In the genomic region with DNA sequence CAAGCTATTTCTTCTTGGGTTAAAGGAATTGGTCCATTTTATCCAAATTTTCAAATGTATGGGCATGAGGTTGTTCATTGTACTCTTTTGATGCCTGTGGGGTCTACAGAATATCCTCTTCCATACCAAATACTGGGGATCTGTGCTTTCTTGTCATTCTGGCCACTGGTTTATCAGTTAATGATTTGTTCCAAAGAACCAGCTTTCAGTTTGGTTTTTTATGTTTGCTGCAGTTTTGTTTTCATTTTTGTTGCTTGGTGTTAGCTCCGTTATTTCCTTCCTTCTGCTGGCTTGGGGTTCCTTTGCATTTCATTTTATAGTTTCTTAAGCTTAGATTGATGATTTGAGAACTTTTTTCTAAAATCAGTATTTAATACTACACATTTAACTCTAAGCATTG, we compare ENCODE assay signal across 8 cellular contexts.
"Had no signal": no experiment of that assay in that cellular context is flagged by ENCODE, and none has a peak within 500 bp of the region (broad histone marks: within the 10 kb centered on the region; RNA-seq: fewer than 3 reads in every experiment).

No MANE protein-coding gene starts in this region.

- H3K27ac Mint-ChIP-seq: activated B cell treated with CpG ODN at 0.5 μM for 24 hours, nephron progenitor cell had no signal

- H3K27me3 Mint-ChIP-seq: activated B cell treated with CpG ODN at 0.5 μM for 24 hours had no signal

- H3K4me3 Mint-ChIP-seq: activated B cell treated with CpG ODN at 0.5 μM for 24 hours, nephron progenitor cell had no signal

- ATAC-seq: foreskin keratinocyte, psoas muscle had no signal

- H3K4me1 Mint-ChIP-seq: activated B cell treated with CpG ODN at 0.5 μM for 24 hours, nephron progenitor cell had no signal

- H3K9me3 Mint-ChIP-seq: activated B cell treated with CpG ODN at 0.5 μM for 24 hours had no signal

- DNase-seq: activated B cell treated with CpG ODN at 0.5 μM for 24 hours; foreskin keratinocyte; heart right ventricle; mammary epithelial cell; nephron progenitor cell; psoas muscle; stimulated activated CD4-positive, alpha-beta T cell treated with anti-CD3 and anti-CD28 coated beads, Interleukin-2, amount 100 ng/mL, for 24 hours; stimulated activated naive CD4-positive, alpha-beta T cell had no signal
